2 cellular contexts compared by ENCODE assay signal in the genomic region with DNA sequence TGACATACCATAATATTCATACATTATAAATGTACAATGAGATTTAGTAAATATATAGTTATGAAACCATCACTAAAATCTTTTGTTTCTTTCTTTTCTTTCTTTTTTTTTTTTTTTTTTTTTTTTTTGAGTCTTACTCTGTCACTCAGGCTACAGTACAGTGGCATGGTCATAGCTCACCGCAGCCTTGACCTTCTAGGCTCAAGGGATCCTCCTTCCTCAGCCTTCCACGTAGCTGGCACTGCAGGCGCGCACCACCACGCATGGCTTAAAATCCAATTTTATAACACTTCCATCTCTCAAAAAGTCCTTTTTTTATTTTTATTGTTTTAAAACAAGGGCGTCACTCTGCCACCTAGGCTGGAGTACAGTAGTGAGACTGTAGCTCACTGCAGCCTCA.
TF ChIP-seq lines count a peak whose summit lies in the region.

No MANE protein-coding gene starts in this region.

TF ChIP-seq in HepG2, 621 proteins besides CTCF, POLR2A, EP300 and RAD21:
- TF ChIP-seq GTF3A (CRISPR knock-in tag; conservative IDR thresholded peaks at IDR 0.05), result no peak
- TF ChIP-seq, protein P1, sequence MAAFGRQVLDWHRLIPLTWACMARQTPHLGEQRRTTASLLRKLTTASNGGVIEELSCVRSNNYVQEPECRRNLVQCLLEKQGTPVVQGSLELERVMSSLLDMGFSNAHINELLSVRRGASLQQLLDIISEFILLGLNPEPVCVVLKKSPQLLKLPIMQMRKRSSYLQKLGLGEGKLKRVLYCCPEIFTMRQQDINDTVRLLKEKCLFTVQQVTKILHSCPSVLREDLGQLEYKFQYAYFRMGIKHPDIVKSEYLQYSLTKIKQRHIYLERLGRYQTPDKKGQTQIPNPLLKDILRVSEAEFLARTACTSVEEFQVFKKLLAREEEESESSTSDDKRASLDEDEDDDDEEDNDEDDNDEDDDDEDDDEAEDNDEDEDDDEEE (CRISPR knock-in tag; IDR thresholded peaks at IDR 0.05), result no peak
- no peak for TF ChIP-seq NFATC3 (CRISPR knock-in tag; IDR thresholded peaks at IDR 0.05)
- TF ChIP-seq ZFP1 (CRISPR knock-in tag; IDR thresholded peaks at IDR 0.05), result no peak
- TF ChIP-seq MAF1 (CRISPR knock-in tag; IDR thresholded peaks at IDR 0.05; ENCODE audit: borderline replicate concordance), result no peak
- TF ChIP-seq ZMYM3 (CRISPR knock-in tag; IDR thresholded peaks at IDR 0.05), result no peak
- TF ChIP-seq GLI4 (CRISPR knock-in tag; IDR thresholded peaks at IDR 0.05; ENCODE audit: borderline replicate concordance), result no peak
- no peak for TF ChIP-seq YEATS4 (CRISPR knock-in tag; IDR thresholded peaks at IDR 0.05; ENCODE audit: borderline replicate concordance)
- TF ChIP-seq ZNF816 (CRISPR knock-in tag; IDR thresholded peaks at IDR 0.05; ENCODE audit: borderline replicate concordance), result no peak
- no peak for TF ChIP-seq ZNF10 (CRISPR knock-in tag; IDR thresholded peaks at IDR 0.05; ENCODE audit: borderline replicate concordance, low read depth)

TF ChIP-seq in GM12878, 131 proteins besides CTCF, POLR2A, EP300 and RAD21:
- TF ChIP-seq PAX5 (IDR thresholded peaks at IDR 0.05; ENCODE audit: borderline replicate concordance, low read depth, low read length), result no peak
- TF ChIP-seq, protein P2, sequence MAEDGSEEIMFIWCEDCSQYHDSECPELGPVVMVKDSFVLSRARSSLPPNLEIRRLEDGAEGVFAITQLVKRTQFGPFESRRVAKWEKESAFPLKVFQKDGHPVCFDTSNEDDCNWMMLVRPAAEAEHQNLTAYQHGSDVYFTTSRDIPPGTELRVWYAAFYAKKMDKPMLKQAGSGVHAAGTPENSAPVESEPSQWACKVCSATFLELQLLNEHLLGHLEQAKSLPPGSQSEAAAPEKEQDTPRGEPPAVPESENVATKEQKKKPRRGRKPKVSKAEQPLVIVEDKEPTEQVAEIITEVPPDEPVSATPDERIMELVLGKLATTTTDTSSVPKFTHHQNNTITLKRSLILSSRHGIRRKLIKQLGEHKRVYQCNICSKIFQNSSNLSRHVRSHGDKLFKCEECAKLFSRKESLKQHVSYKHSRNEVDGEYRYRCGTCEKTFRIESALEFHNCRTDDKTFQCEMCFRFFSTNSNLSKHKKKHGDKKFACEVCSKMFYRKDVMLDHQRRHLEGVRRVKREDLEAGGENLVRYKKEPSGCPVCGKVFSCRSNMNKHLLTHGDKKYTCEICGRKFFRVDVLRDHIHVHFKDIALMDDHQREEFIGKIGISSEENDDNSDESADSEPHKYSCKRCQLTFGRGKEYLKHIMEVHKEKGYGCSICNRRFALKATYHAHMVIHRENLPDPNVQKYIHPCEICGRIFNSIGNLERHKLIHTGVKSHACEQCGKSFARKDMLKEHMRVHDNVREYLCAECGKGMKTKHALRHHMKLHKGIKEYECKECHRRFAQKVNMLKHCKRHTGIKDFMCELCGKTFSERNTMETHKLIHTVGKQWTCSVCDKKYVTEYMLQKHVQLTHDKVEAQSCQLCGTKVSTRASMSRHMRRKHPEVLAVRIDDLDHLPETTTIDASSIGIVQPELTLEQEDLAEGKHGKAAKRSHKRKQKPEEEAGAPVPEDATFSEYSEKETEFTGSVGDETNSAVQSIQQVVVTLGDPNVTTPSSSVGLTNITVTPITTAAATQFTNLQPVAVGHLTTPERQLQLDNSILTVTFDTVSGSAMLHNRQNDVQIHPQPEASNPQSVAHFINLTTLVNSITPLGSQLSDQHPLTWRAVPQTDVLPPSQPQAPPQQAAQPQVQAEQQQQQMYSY (CRISPR knock-in tag; IDR thresholded peaks at IDR 0.05), result no peak
- TF ChIP-seq, protein P3, sequence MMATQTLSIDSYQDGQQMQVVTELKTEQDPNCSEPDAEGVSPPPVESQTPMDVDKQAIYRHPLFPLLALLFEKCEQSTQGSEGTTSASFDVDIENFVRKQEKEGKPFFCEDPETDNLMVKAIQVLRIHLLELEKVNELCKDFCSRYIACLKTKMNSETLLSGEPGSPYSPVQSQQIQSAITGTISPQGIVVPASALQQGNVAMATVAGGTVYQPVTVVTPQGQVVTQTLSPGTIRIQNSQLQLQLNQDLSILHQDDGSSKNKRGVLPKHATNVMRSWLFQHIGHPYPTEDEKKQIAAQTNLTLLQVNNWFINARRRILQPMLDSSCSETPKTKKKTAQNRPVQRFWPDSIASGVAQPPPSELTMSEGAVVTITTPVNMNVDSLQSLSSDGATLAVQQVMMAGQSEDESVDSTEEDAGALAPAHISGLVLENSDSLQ (IDR thresholded peaks at IDR 0.05), result 0 out of 2 replicates have a peak, but pooled peaks have one; percentile 8
